Comparison of ENCODE assay signal across 36 cellular contexts in the genomic region with DNA sequence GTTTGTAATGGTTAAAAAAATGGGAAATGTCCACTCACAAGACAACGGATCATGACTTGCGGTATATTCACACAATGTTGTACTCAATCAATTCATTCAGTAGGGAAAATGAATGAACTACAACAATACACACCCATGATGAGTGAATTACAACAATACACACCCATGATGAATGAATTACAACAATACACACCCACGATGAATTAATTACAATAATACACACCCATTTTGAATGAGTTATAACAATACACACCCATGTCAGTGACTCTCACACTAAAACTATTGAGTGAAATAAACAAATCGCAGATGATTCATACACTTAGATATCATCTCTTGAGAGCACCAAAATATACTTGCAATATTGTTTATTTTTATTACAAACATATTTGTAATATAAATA.
"Had no signal": no experiment of that assay in that cellular context is flagged by ENCODE, and none has a peak within 500 bp of the region (broad histone marks: within the 10 kb centered on the region; RNA-seq: fewer than 3 reads in every experiment).

No MANE protein-coding gene starts in this region.

- H3K9me3 ChIP-seq: adrenal gland had no signal

- H3K36me3 Mint-ChIP-seq: activated CD4-positive, alpha-beta memory T cell treated with anti-CD3 and anti-CD28 coated beads for 36 hours; activated naive CD8-positive, alpha-beta T cell treated with anti-CD3 and anti-CD28 coated beads for 36 hours had no signal

- H3K27me3 ChIP-seq: adrenal gland, cardiac muscle cell had no signal

- DNase-seq: activated B cell treated with CpG ODN at 0.5 μM for 24 hours; activated CD4-positive, alpha-beta memory T cell treated with anti-CD3 and anti-CD28 coated beads for 36 hours; activated CD4-positive, alpha-beta T cell treated with anti-CD3 and anti-CD28 coated beads for 4 hours; activated CD4-positive, alpha-beta T cell treated with anti-CD3 and anti-CD28 coated beads, Interleukin-2, amount 10 ng/mL, durations not matched to agents 24 days and 14 days; activated CD4-positive, alpha-beta T cell treated with anti-CD3 and anti-CD28 coated beads, Interleukin-2, amount 50 U/mL, for 1 hour; activated CD4-positive, alpha-beta T cell treated with anti-CD3 and anti-CD28 coated beads, Interleukin-2, amount 50 U/mL, for 4 hours; activated CD4-positive, CD25-positive, alpha-beta regulatory T cell treated with anti-CD3 and anti-CD28 coated beads, Interleukin-2, amount 50 U/mL, for 72 hours; activated CD8-positive, alpha-beta memory T cell treated with anti-CD3 and anti-CD28 coated beads, Interleukin-2, amount 50 U/mL, for 4 hours; activated CD8-positive, alpha-beta T cell treated with anti-CD3 and anti-CD28 coated beads for 36 hours; activated effector memory CD4-positive, alpha-beta T cell treated with anti-CD3 and anti-CD28 coated beads, Interleukin-2, amount 50 U/mL, for 16 hours; activated gamma-delta T cell treated with Interleukin-2 at 50 U/mL for 16 hours; activated naive CD4-positive, alpha-beta T cell; activated naive CD4-positive, alpha-beta T cell treated with anti-CD3 and anti-CD28 coated beads for 36 hours; activated naive CD4-positive, alpha-beta T cell treated with anti-CD3 and anti-CD28 coated beads, Interleukin-2, amount 50 U/mL, for 16 hours; activated naive CD8-positive, alpha-beta T cell treated with anti-CD3 and anti-CD28 coated beads for 36 hours; activated T-cell treated with anti-CD3 and anti-CD28 coated beads for 4 hours; activated T-cell treated with anti-CD3 and anti-CD28 coated beads, Interleukin-2, amount 50 U/mL, for 1 hour; activated T-cell treated with anti-CD3 and anti-CD28 coated beads, Interleukin-2, amount 50 U/mL, for 4 hours; activated T-cell treated with anti-CD3 and anti-CD28 coated beads, Interleukin-2, amount 50 U/mL, for 72 hours; adrenal gland; amniotic stem cell; aorta; caudate nucleus; cerebellar nuclear complex; T-helper 1 cell; T-helper 2 cell; T-helper 9 cell had no signal

- H3K27ac Mint-ChIP-seq: activated B cell treated with CpG ODN at 0.5 μM for 24 hours; activated CD4-positive, alpha-beta memory T cell treated with anti-CD3 and anti-CD28 coated beads for 36 hours; activated CD4-positive, alpha-beta T cell treated with anti-CD3 and anti-CD28 coated beads, Interleukin-2, amount 10 ng/mL, durations not matched to agents 24 days and 14 days; activated CD8-positive, alpha-beta T cell treated with anti-CD3 and anti-CD28 coated beads for 36 hours; activated naive CD4-positive, alpha-beta T cell treated with anti-CD3 and anti-CD28 coated beads for 36 hours; activated naive CD4-positive, alpha-beta T cell treated with anti-CD3 and anti-CD28 coated beads, Interleukin-2, amount 50 U/mL, for 72 hours; activated naive CD8-positive, alpha-beta T cell treated with anti-CD3 and anti-CD28 coated beads for 36 hours; activated T-cell treated with anti-CD3 and anti-CD28 coated beads, Interleukin-2, amount 50 U/mL, for 72 hours; activated T-helper 1 cell treated with anti-CD3 and anti-CD28 coated beads, Interleukin-12 subunit alpha, Interleukin-12 subunit beta, Interleukin-2, Interleukin-4 antibody, amounts not matched to agents 30 ng/mL and 10 ng/mL and 1 ng/mL, durations not matched to agents 14 hours and 24 hours and 36 hours; activated T-helper 17 cell treated with anti-CD3 and anti-CD28 coated beads, Interleukin-2, amount 50 U/mL, for 72 hours; brain; T-helper 1 cell treated with Interleukin-12 subunit alpha and Interleukin-12 subunit beta and Interleukin-4 antibody, amounts not matched to agents 30 μg/mL and 1 μg/mL, for 36 hours; T-helper 2 cell treated with Interferon-gamma antibody and Interleukin-4, amounts not matched to agents 5 μg/mL and 100 μg/mL, for 36 hours had no signal

- H3K27ac ChIP-seq: adrenal gland, cardiac muscle cell, VCaP had no signal

- H3K36me3 ChIP-seq: adrenal gland, cardiac muscle cell had no signal

- H3K4me3 Mint-ChIP-seq: activated B cell treated with CpG ODN at 0.5 μM for 24 hours; activated CD4-positive, alpha-beta memory T cell treated with anti-CD3 and anti-CD28 coated beads for 36 hours; activated CD4-positive, alpha-beta T cell treated with anti-CD3 and anti-CD28 coated beads, Interleukin-2, amount 10 ng/mL, durations not matched to agents 24 days and 14 days; activated CD8-positive, alpha-beta T cell treated with anti-CD3 and anti-CD28 coated beads for 36 hours; activated naive CD4-positive, alpha-beta T cell treated with anti-CD3 and anti-CD28 coated beads for 36 hours; activated naive CD8-positive, alpha-beta T cell treated with anti-CD3 and anti-CD28 coated beads for 36 hours; activated T-cell treated with anti-CD3 and anti-CD28 coated beads, Interleukin-2, amount 50 U/mL, for 4 hours; activated T-cell treated with anti-CD3 and anti-CD28 coated beads, Interleukin-2, amount 50 U/mL, for 72 hours; activated T-helper 1 cell treated with anti-CD3 and anti-CD28 coated beads, Interleukin-12 subunit alpha, Interleukin-12 subunit beta, Interleukin-2, Interleukin-4 antibody, amounts not matched to agents 30 ng/mL and 10 ng/mL and 1 ng/mL, durations not matched to agents 14 hours and 24 hours and 36 hours; activated T-helper 17 cell treated with anti-CD3 and anti-CD28 coated beads, Interleukin-2, amount 50 U/mL, for 72 hours; brain; central memory CD8-positive, alpha-beta T cell; T-helper 1 cell treated with Interleukin-12 subunit alpha and Interleukin-12 subunit beta and Interleukin-4 antibody, amounts not matched to agents 30 μg/mL and 1 μg/mL, for 36 hours; T-helper 2 cell treated with Interferon-gamma antibody and Interleukin-4, amounts not matched to agents 5 μg/mL and 100 μg/mL, for 36 hours had no signal

- H3K4me3 ChIP-seq: adrenal gland, cardiac muscle cell had no signal

- H3K4me1 Mint-ChIP-seq: activated CD4-positive, alpha-beta T cell treated with anti-CD3 and anti-CD28 coated beads, Interleukin-2, amount 10 ng/mL, durations not matched to agents 24 days and 14 days; activated naive CD8-positive, alpha-beta T cell treated with anti-CD3 and anti-CD28 coated beads for 36 hours; activated T-helper 17 cell treated with anti-CD3 and anti-CD28 coated beads, Interleukin-2, amount 50 U/mL, for 72 hours; central memory CD8-positive, alpha-beta T cell had no signal

- H3K9me3 Mint-ChIP-seq: activated naive CD4-positive, alpha-beta T cell treated with anti-CD3 and anti-CD28 coated beads, Interleukin-2, amount 50 U/mL, for 72 hours; activated naive CD8-positive, alpha-beta T cell treated with anti-CD3 and anti-CD28 coated beads for 36 hours; activated T-cell treated with anti-CD3 and anti-CD28 coated beads, Interleukin-2, amount 50 U/mL, for 4 hours; activated T-cell treated with anti-CD3 and anti-CD28 coated beads, Interleukin-2, amount 50 U/mL, for 72 hours; activated T-helper 1 cell treated with anti-CD3 and anti-CD28 coated beads, Interleukin-12 subunit alpha, Interleukin-12 subunit beta, Interleukin-2, Interleukin-4 antibody, amounts not matched to agents 30 ng/mL and 10 ng/mL and 1 ng/mL, durations not matched to agents 14 hours and 24 hours and 36 hours; central memory CD8-positive, alpha-beta T cell; T-helper 2 cell treated with Interferon-gamma antibody and Interleukin-4, amounts not matched to agents 5 μg/mL and 100 μg/mL, for 36 hours had no signal

- H3K4me1 ChIP-seq: adrenal gland had no signal

- ATAC-seq: activated CD8-positive, alpha-beta T cell treated with anti-CD3 and anti-CD28 coated beads for 36 hours; activated naive CD4-positive, alpha-beta T cell treated with anti-CD3 and anti-CD28 coated beads, Interleukin-2, amount 50 U/mL, for 72 hours; activated T-cell treated with anti-CD3 and anti-CD28 coated beads, Interleukin-2, amount 50 U/mL, for 4 hours; activated T-cell treated with anti-CD3 and anti-CD28 coated beads, Interleukin-2, amount 50 U/mL, for 72 hours; activated T-helper 17 cell treated with anti-CD3 and anti-CD28 coated beads, Interleukin-2, amount 50 U/mL, for 72 hours had no signal
